In genomic region chr14:18688346-18688745, GRCh38 we compare ENCODE assay signal across 27 cellular contexts.
"Had no signal": no experiment of that assay in that cellular context is flagged by ENCODE, and none has a peak within 500 bp of the region (broad histone marks: within the 10 kb centered on the region; RNA-seq: fewer than 3 reads in every experiment).

No MANE protein-coding gene starts in this region.

- H3K4me3 Mint-ChIP-seq: dendritic cell treated with granulocyte-macrophage colony-stimulating factor and Interleukin-4, amounts not matched to agents 40 ng/mL and 50 ng/mL, for 4 days; endodermal cell; naive thymus-derived CD4-positive, alpha-beta T cell; nephron; neural progenitor cell; stimulated activated naive CD8-positive, alpha-beta T cell treated with anti-CD3 and anti-CD28 coated beads, Interleukin-15, amount 100 ng/mL, for 72 hours had no signal

- H3K9me3 ChIP-seq: colonic mucosa, esophagus muscularis mucosa, gastroesophageal sphincter, heart left ventricle, prostate gland, right atrium auricular region, thyroid gland had no signal

- H3K4me1 ChIP-seq: colonic mucosa, esophagus muscularis mucosa, foreskin keratinocyte, gastroesophageal sphincter, heart left ventricle, neural progenitor cell, prostate gland, right atrium auricular region, thyroid gland had no signal

- H3K27ac Mint-ChIP-seq: dendritic cell treated with granulocyte-macrophage colony-stimulating factor and Interleukin-4, amounts not matched to agents 40 ng/mL and 50 ng/mL, for 4 days; endodermal cell; naive thymus-derived CD4-positive, alpha-beta T cell; nephron; neural progenitor cell; stimulated activated naive CD8-positive, alpha-beta T cell treated with anti-CD3 and anti-CD28 coated beads, Interleukin-15, amount 100 ng/mL, for 72 hours had no signal

- ATAC-seq: foreskin keratinocyte; gastroesophageal sphincter; heart left ventricle; left lobe of liver; naive thymus-derived CD4-positive, alpha-beta T cell; sciatic nerve; stimulated activated naive CD8-positive, alpha-beta T cell treated with anti-CD3 and anti-CD28 coated beads, Interleukin-15, amount 100 ng/mL, for 72 hours had no signal

- H3K79me2 ChIP-seq: hepatocyte had no signal

- H2AFZ ChIP-seq: hepatocyte, neural progenitor cell had no signal

- H3K36me3 ChIP-seq: colonic mucosa, esophagus muscularis mucosa, gastroesophageal sphincter, heart left ventricle, neural progenitor cell, prostate gland, right atrium auricular region, thyroid gland had no signal

- H3K4me2 ChIP-seq: hepatocyte, neural progenitor cell, smooth muscle cell had no signal

- H3K27me3 ChIP-seq: colonic mucosa, foreskin keratinocyte, gastroesophageal sphincter, heart left ventricle, hepatocyte, neural progenitor cell, right atrium auricular region, thyroid gland had no signal

- H3K27ac ChIP-seq: colonic mucosa, esophagus muscularis mucosa, foreskin keratinocyte, gastroesophageal sphincter, heart left ventricle, hepatocyte, neural progenitor cell, prostate gland, right atrium auricular region, thyroid gland had no signal

- H3K27me3 Mint-ChIP-seq: dendritic cell treated with granulocyte-macrophage colony-stimulating factor and Interleukin-4, amounts not matched to agents 40 ng/mL and 50 ng/mL, for 4 days; stimulated activated naive CD8-positive, alpha-beta T cell treated with anti-CD3 and anti-CD28 coated beads, Interleukin-15, amount 100 ng/mL, for 72 hours had no signal

- H3K4me1 Mint-ChIP-seq: endodermal cell; naive thymus-derived CD4-positive, alpha-beta T cell; nephron; neural progenitor cell; stimulated activated naive CD8-positive, alpha-beta T cell treated with anti-CD3 and anti-CD28 coated beads, Interleukin-15, amount 100 ng/mL, for 72 hours had no signal

- H3K4me3 ChIP-seq: colonic mucosa, esophagus muscularis mucosa, gastroesophageal sphincter, heart left ventricle, hepatocyte, neural progenitor cell, prostate gland, right atrium auricular region, smooth muscle cell, thyroid gland had no signal

- H3K36me3 Mint-ChIP-seq: neural progenitor cell had no signal

- DNase-seq: colonic mucosa; effector CD8-positive, alpha-beta T cell; endodermal cell; heart left ventricle; kidney; mesenchymal stem cell; midbrain; naive thymus-derived CD4-positive, alpha-beta T cell; stimulated activated CD4-positive, alpha-beta T cell treated with anti-CD3 and anti-CD28 coated beads, Interleukin-12 subunit alpha, Interleukin-12 subunit beta, amount 100 ng/mL, for 4 hours; stimulated activated CD4-positive, alpha-beta T cell treated with anti-CD3 and anti-CD28 coated beads, Interleukin-1b, Interleukin-23, amount 100 ng/mL, for 48 hours; stimulated activated CD4-positive, alpha-beta T cell treated with anti-CD3 and anti-CD28 coated beads, Interleukin-4, amount 100 ng/mL, for 1 hour; stimulated activated CD8-positive, alpha-beta memory T cell treated with anti-CD3 and anti-CD28 coated beads, Interleukin-4, amount 100 ng/mL, for 48 hours; stimulated activated naive CD4-positive, alpha-beta T cell; stimulated activated naive CD8-positive, alpha-beta T cell treated with anti-CD3 and anti-CD28 coated beads, Interleukin-15, amount 100 ng/mL, for 72 hours; thyroid gland had no signal

- FAIRE-seq: kidney had no signal
